Comparison of ENCODE assay signal across 8 cellular contexts in the genomic region with DNA sequence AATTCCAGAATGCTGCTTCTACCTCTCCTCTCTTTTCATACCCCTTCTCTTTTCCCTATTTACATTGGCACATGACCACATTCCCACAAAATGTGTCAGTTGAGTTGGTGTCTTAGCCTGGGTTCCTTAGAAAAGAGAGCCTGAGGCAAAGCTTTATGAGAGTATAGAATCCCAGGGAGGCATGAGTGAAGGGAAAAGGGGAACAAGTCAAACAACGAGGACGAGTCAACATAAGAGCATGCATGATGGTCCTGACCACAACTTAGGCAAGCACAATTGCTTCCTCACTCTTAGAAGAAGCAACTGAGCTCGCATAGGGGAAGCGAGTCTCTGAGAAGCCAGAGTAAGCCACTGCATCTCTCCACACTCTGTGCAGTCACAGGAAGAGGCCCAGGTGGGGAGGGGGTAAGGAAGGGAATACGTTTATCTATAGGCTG. TPM values are rescaled to one million over a fixed set of nuclear protein-coding genes. Genes with fewer than 3 reads are reported as not detected.
DNase-seq lines count a peak whose midpoint lies in the region; ATAC-seq lines count a peak whose summit lies in the region.

No MANE protein-coding gene starts in this region.

- DNase-seq in LoVo (ENCODE audit: low spot score) (peak; percentile 53), amniotic epithelial cell (ENCODE audit: low read depth) (peak; percentile 37), left lobe of liver (ENCODE audit: low spot score) (no peak), NCI-H2081 (lab: John Stamatoyannopoulos, UW) (no peak), NCI-H345 (lab: John Stamatoyannopoulos, UW) (no peak)

- peak overlapping the region in 8 of 11 experiments; percentile 8 to 77 (median 64); a peak in 15 of 22 replicates for H3K27ac ChIP-seq in BLaER1 treated with 17β-estradiol and CSF1 and Interleukin-3, amounts not matched to agents 10 nM and 100 nM

- H3K4me1 ChIP-seq in BLaER1 treated with 17β-estradiol and CSF1 and Interleukin-3, amounts not matched to agents 10 nM and 100 nM: peaks cover 11 to 51% (median 30%) of the 10 kb centered on the region in 10 experiments

- no peaks in the 10 kb centered on the region for H4K20me1 ChIP-seq in BLaER1 treated with 17β-estradiol and CSF1 and Interleukin-3, amounts not matched to agents 10 nM and 100 nM

- H3K9ac ChIP-seq in BLaER1 treated with 17β-estradiol and CSF1 and Interleukin-3, amounts not matched to agents 10 nM and 100 nM: peak overlapping the region in 3 of 11 experiments; percentile 23 to 48 (median 46); a peak in 7 of 22 replicates

- H3K4me3 ChIP-seq in BLaER1 treated with 17β-estradiol and CSF1 and Interleukin-3, amounts not matched to agents 10 nM and 100 nM: no peak overlapping the region

- H3K36me3 ChIP-seq in BLaER1 treated with 17β-estradiol and CSF1 and Interleukin-3, amounts not matched to agents 10 nM and 100 nM: no peaks in the 10 kb centered on the region

- H3K4me2 ChIP-seq in BLaER1 treated with 17β-estradiol and CSF1 and Interleukin-3, amounts not matched to agents 10 nM and 100 nM: peak overlapping the region; percentile 46 to 91 (median 72)

- H3K9me3 ChIP-seq in BLaER1 treated with 17β-estradiol and CSF1 and Interleukin-3, amounts not matched to agents 10 nM and 100 nM (replicated peaks in 1 of 11): no peaks in the 10 kb centered on the region

- peak; percentile 48 for ATAC-seq in left lobe of liver
- no peak for ATAC-seq in GM21737 (IDR thresholded peaks at IDR 0.05; ENCODE audit: unreplicated experiment)
- no peak for ATAC-seq in HG03097 (IDR thresholded peaks at IDR 0.05; ENCODE audit: low FRiP score, unreplicated experiment)

- H3K27me3 ChIP-seq in BLaER1 treated with 17β-estradiol and CSF1 and Interleukin-3, amounts not matched to agents 10 nM and 100 nM: no peaks in the 10 kb centered on the region

RNA-seq across cellular contexts. Expression of a gene that starts 15.4 kb away (rescaled TPM):
- 1.4 TPM for total RNA-seq in left lobe of liver

RNA-seq across cellular contexts. Expression of a gene that starts 51.3 kb away (rescaled TPM):
- 10.9 TPM for total RNA-seq in left lobe of liver

Comparison
In these comparisons a context has a peak if more than half of its experiments do, and no peak if none do; other contexts are left out.
1. DNase-seq: peak in LoVo (single experiment) and amniotic epithelial cell (single experiment); none in left lobe of liver (single experiment), NCI-H2081 (0 of 2) and NCI-H345 (single experiment).